Comparison of ENCODE assay signal across 1 cellular context in genomic region chr2:172908275-172908674, GRCh38.
TF ChIP-seq lines count a peak whose summit lies in the region.

No MANE protein-coding gene starts in this region.

TF ChIP-seq in GM12878, 131 proteins besides CTCF, POLR2A, EP300 and RAD21 (continued from another document):
- TF ChIP-seq, protein P1, sequence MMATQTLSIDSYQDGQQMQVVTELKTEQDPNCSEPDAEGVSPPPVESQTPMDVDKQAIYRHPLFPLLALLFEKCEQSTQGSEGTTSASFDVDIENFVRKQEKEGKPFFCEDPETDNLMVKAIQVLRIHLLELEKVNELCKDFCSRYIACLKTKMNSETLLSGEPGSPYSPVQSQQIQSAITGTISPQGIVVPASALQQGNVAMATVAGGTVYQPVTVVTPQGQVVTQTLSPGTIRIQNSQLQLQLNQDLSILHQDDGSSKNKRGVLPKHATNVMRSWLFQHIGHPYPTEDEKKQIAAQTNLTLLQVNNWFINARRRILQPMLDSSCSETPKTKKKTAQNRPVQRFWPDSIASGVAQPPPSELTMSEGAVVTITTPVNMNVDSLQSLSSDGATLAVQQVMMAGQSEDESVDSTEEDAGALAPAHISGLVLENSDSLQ (IDR thresholded peaks at IDR 0.05), result peak; percentile 71
